ENCODE assay signal across 1 cellular context in genomic region chr12:116427200-116427932, GRCh38.
TF ChIP-seq lines count a peak whose summit lies in the region.

No MANE protein-coding gene starts in this region.

TF ChIP-seq in SK-N-SH, 30 proteins besides CTCF, POLR2A, EP300 and RAD21 (continued from another document):
- TF ChIP-seq ZBTB33 (IDR thresholded peaks at IDR 0.05; ENCODE audit: borderline replicate concordance, low read depth) (no peak), GATA2 (CRISPR knock-in tag; IDR thresholded peaks at IDR 0.05) (no peak), MAX (IDR thresholded peaks at IDR 0.05; ENCODE audit: low read depth) (no peak), FOXM1 (IDR thresholded peaks at IDR 0.05; ENCODE audit: low read depth) (no peak), USF1 (IDR thresholded peaks at IDR 0.05; ENCODE audit: borderline replicate concordance, low read depth) (no peak), YY1 (IDR thresholded peaks at IDR 0.05; ENCODE audit: low read depth) (no peak), FOXJ3 (CRISPR knock-in tag; IDR thresholded peaks at IDR 0.05) (no peak), NRF1 (IDR thresholded peaks at IDR 0.05; ENCODE audit: low read depth, low read length) (no peak), TAF1 (IDR thresholded peaks at IDR 0.05; ENCODE audit: borderline replicate concordance, low read depth, low read length) (no peak)
